1 cellular context compared by ENCODE assay signal in genomic region chr17:82213251-82214011, GRCh38.
A peak's percentile ranks its signal among the peaks of the same experiment; 100 is the strongest.
TF ChIP-seq lines count a peak whose summit lies in the region.

No MANE protein-coding gene starts in this region.

TF ChIP-seq in H1, 55 proteins besides CTCF, POLR2A, EP300 and RAD21:
- TF ChIP-seq NANOG (IDR thresholded peaks at IDR 0.05; ENCODE audit: insufficient read depth, low read depth, low read length, poor library complexity, severe bottlenecking) (no peak), USF2 (IDR thresholded peaks at IDR 0.05; ENCODE audit: low read length) (peak; percentile 65), MAX (IDR thresholded peaks at IDR 0.05) (peak; percentile 57; the same call in 1 of the 2 replicates), BRCA1 (IDR thresholded peaks at IDR 0.05; ENCODE audit: low read depth, low read length) (no peak), TEAD4 (IDR thresholded peaks at IDR 0.05; ENCODE audit: low read depth, low read length) (no peak), EZH2 (IDR thresholded peaks at IDR 0.05; ENCODE audit: low read depth, low read length, severe bottlenecking) (peak; percentile 48), SUZ12 (IDR thresholded peaks at IDR 0.05; ENCODE audit: low read length) (0 out of 2 replicates have a peak, but pooled peaks have one; percentile 30), KDM4A (IDR thresholded peaks at IDR 0.05; ENCODE audit: low read depth, low read length, severe bottlenecking) (peak; percentile 52), PHF8 (conservative IDR thresholded peaks at IDR 0.05; ENCODE audit: low read depth, low read length) (0 out of 2 replicates have a peak, but pooled peaks have one; percentile 16)
TF ChIP-seq in H1: peak in this region for 6.
